11 cellular contexts compared by ENCODE assay signal in the genomic region with DNA sequence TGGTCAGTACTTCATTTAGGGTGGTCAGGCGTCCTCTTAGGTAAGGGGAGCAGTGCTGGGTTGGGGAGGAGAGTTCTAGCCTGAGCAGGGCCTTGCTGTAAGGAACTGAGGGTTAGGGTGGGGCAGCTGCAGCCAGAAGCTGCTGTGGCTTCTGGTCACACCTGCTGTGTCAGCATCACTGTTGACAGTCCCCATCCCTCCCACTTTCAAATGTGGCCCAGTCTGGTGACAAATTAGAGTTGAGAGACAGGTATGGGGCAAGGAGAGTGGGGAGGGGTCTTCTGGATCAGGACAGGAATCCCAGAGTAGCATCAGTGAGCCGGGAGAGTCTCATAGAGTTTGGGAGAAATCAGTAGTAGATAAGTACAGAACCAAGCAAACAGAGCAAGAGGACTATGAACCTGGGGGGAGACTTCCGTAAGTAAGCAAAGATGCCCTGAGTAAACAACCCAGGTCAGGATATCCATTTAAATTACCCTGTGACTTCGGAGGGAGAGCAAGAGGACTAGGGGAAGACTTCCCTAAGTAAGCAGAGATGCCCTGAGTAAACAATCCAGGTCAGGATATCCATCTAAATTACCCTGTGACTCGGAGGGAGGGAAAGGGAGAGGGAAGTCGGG. TPM values are rescaled to one million over a fixed set of nuclear protein-coding genes. Genes with fewer than 3 reads are reported as not detected.
DNase-seq lines count a peak whose midpoint lies in the region; ATAC-seq, FAIRE-seq and TF ChIP-seq lines count a peak whose summit lies in the region.
"Had no signal": no experiment of that assay in that cellular context is flagged by ENCODE, and none has a peak within 500 bp of the region (broad histone marks: within the 10 kb centered on the region; RNA-seq: fewer than 3 reads in every experiment).

No MANE protein-coding gene starts in this region.

- no peak overlapping the region for H2BK120ac ChIP-seq in H9 (ENCODE audit: low read depth, low read length, poor library complexity, severe bottlenecking)

- H3K4me1 Mint-ChIP-seq in H9: peaks cover 13 to 16% of the 10 kb centered on the region in 2 experiments
- peaks cover 26% of the 10 kb centered on the region for H3K4me1 Mint-ChIP-seq in activated T-helper 1 cell treated with anti-CD3 and anti-CD28 coated beads, Interleukin-12 subunit alpha, Interleukin-12 subunit beta, Interleukin-2, Interleukin-4 antibody, amounts not matched to agents 30 ng/mL and 10 ng/mL and 1 ng/mL, durations not matched to agents 14 hours and 24 hours and 36 hours (ENCODE audit: low read depth)
- peaks cover 27% of the 10 kb centered on the region for H3K4me1 Mint-ChIP-seq in memory B cell

- no peak overlapping the region for H2BK12ac ChIP-seq in H9 (ENCODE audit: insufficient read length, low read depth, low read length)

- intact Hi-C loops in activated T-helper 1 cell treated with anti-CD3 and anti-CD28 coated beads, Interleukin-12 subunit alpha, Interleukin-12 subunit beta, Interleukin-2, Interleukin-4 antibody, amounts not matched to agents 30 ng/mL and 10 ng/mL and 1 ng/mL, durations not matched to agents 14 hours and 24 hours and 36 hours (cut with micrococcal nuclease): no loop called here

- H3K27me3 Mint-ChIP-seq in H9 (ENCODE audit: low read depth) (no peaks in the 10 kb centered on the region), memory B cell (no peaks in the 10 kb centered on the region)
- H3K27me3 Mint-ChIP-seq in activated T-helper 1 cell treated with anti-CD3 and anti-CD28 coated beads, Interleukin-12 subunit alpha, Interleukin-12 subunit beta, Interleukin-2, Interleukin-4 antibody, amounts not matched to agents 30 ng/mL and 10 ng/mL and 1 ng/mL, durations not matched to agents 14 hours and 24 hours and 36 hours (ENCODE audit: insufficient read depth): no peaks in the 10 kb centered on the region

- no peak overlapping the region for H3K4me3 Mint-ChIP-seq in H9
- H3K4me3 Mint-ChIP-seq in activated T-helper 1 cell treated with anti-CD3 and anti-CD28 coated beads, Interleukin-12 subunit alpha, Interleukin-12 subunit beta, Interleukin-2, Interleukin-4 antibody, amounts not matched to agents 30 ng/mL and 10 ng/mL and 1 ng/mL, durations not matched to agents 14 hours and 24 hours and 36 hours: no peak overlapping the region
- H3K4me3 Mint-ChIP-seq in memory B cell: no peak overlapping the region

- H3K23me2 ChIP-seq in H9 (ENCODE audit: insufficient read length, low read depth, low read length, poor library complexity, severe bottlenecking): no peaks in the 10 kb centered on the region

- no peak overlapping the region; the same call in 2 of the 3 replicates for H3K4me3 ChIP-seq in A549
- H3K4me3 ChIP-seq: heart left ventricle had no signal

- 0% methylated on average over 6 of the region's 6 CpGs for WGBS in A549 (ENCODE audit: missing lambda C conversion rate)
- WGBS in H9 (ENCODE audit: extremely low coverage, insufficient read length, low lambda C conversion rate): no CpG with 5 or more reads among the region's 6 CpGs

- H3K79me2 ChIP-seq in H9 (ENCODE audit: insufficient read depth, low read length): no peaks in the 10 kb centered on the region

- H3K4me1 ChIP-seq in A549: peaks cover 35% of the 10 kb centered on the region
- H3K4me1 ChIP-seq in H9 (ENCODE audit: insufficient read depth, low read length): no peaks in the 10 kb centered on the region

- H3K36me3 Mint-ChIP-seq in H9 (ENCODE audit: insufficient read depth in 1 of 3, low read depth in 3 of 3) (peaks cover 11 to 45% (median 28%) of the 10 kb centered on the region in 3 experiments; a peak in 6 of 7 replicates), memory B cell (peaks cover 14% of the 10 kb centered on the region)
- H3K36me3 Mint-ChIP-seq in activated T-helper 1 cell treated with anti-CD3 and anti-CD28 coated beads, Interleukin-12 subunit alpha, Interleukin-12 subunit beta, Interleukin-2, Interleukin-4 antibody, amounts not matched to agents 30 ng/mL and 10 ng/mL and 1 ng/mL, durations not matched to agents 14 hours and 24 hours and 36 hours (ENCODE audit: low read depth): peaks cover 21% of the 10 kb centered on the region

- TF ChIP-seq EP300 in A549 (IDR thresholded peaks at IDR 0.05): no peak

- peak; percentile 13 to 86 for DNase-seq in A549 (ENCODE audit: low read depth in 1 of 2, low spot score in 1 of 2)
- DNase-seq in H9: no peak
- DNase-seq in activated T-helper 1 cell treated with anti-CD3 and anti-CD28 coated beads, Interleukin-12 subunit alpha, Interleukin-12 subunit beta, Interleukin-2, Interleukin-4 antibody, amounts not matched to agents 30 ng/mL and 10 ng/mL and 1 ng/mL, durations not matched to agents 14 hours and 24 hours and 36 hours (ENCODE audit: low spot score): no peak
- DNase-seq in memory B cell (ENCODE audit: low spot score in 2 of 2): no peak
- DNase-seq in hippocampal formation (lab: John Stamatoyannopoulos, UW): no peak
- DNase-seq in urothelium cell line (ENCODE audit: low spot score): no peak
- DNase-seq in activated CD4-positive, CD25-positive, alpha-beta regulatory T cell treated with anti-CD3 and anti-CD28 coated beads, Interleukin-2, amount 50 U/mL, for 72 hours: no peak
- DNase-seq: activated effector memory CD4-positive, alpha-beta T cell treated with Interleukin-2 at 50 U/mL for 16 hours; NCI-H146 had no signal

- no peak overlapping the region for H3K14ac ChIP-seq in H9 (ENCODE audit: insufficient read depth, low read length)

- CTCF ChIA-PET in A549 (lab: Yijun Ruan, JAX): interaction anchor here (0.6 to 0.7 kb wide), 2 partner anchors 46 to 145 kb away, joined by 3 read pairs; partner anchors contain the start of gene HDAC10

- H3K23ac ChIP-seq in H9 (ENCODE audit: insufficient read length, low read depth, low read length): no peak overlapping the region

- H3K9me3 Mint-ChIP-seq in H9 (no peaks in the 10 kb centered on the region), memory B cell (no peaks in the 10 kb centered on the region)
- H3K9me3 Mint-ChIP-seq in activated T-helper 1 cell treated with anti-CD3 and anti-CD28 coated beads, Interleukin-12 subunit alpha, Interleukin-12 subunit beta, Interleukin-2, Interleukin-4 antibody, amounts not matched to agents 30 ng/mL and 10 ng/mL and 1 ng/mL, durations not matched to agents 14 hours and 24 hours and 36 hours: no peaks in the 10 kb centered on the region

- TF ChIP-seq RAD21 in A549 (conservative IDR thresholded peaks at IDR 0.05 in 1 of 2, IDR thresholded peaks at IDR 0.05 in 1 of 2): no peak

- no peak overlapping the region for H2BK15ac ChIP-seq in H9 (ENCODE audit: low read depth, low read length)

- H3K9me3 ChIP-seq in A549: no peaks in the 10 kb centered on the region
- H3K9me3 ChIP-seq in H9 (ENCODE audit: control insufficient read depth, low read depth, low read length): no peaks in the 10 kb centered on the region
- H3K9me3 ChIP-seq: heart left ventricle had no signal

- H3K9ac ChIP-seq in H9 (ENCODE audit: extremely low read depth, insufficient read length, low read length): no peak overlapping the region

- no peak overlapping the region for H3K56ac ChIP-seq in H9 (ENCODE audit: insufficient read length, low read depth, low read length)

- no peak overlapping the region for H2AK5ac ChIP-seq in H9 (ENCODE audit: insufficient read length, low read length)

- no peak overlapping the region for H2AFZ ChIP-seq in H9 (ENCODE audit: low read length)

- no peak overlapping the region for H2BK20ac ChIP-seq in H9 (ENCODE audit: low read depth, low read length, poor library complexity, severe bottlenecking)

- ATAC-seq in A549 (peak; percentile 69 to 88), memory B cell (ENCODE audit: low read depth) (no peak), GM18861 (IDR thresholded peaks at IDR 0.05; ENCODE audit: unreplicated experiment) (no peak)
- ATAC-seq: heart left ventricle had no signal

- no peak overlapping the region for H3K18ac ChIP-seq in H9 (ENCODE audit: insufficient read length, low read depth, low read length)

- TF ChIP-seq CTCF in A549 (IDR thresholded peaks at IDR 0.05) (no peak), H9 (conservative IDR thresholded peaks at IDR 0.05) (no peak)

- POLR2A ChIA-PET in A549 (lab: Yijun Ruan, JAX): no interaction called here

- no peaks in the 10 kb centered on the region for H3K27me3 ChIP-seq in H9 (ENCODE audit: insufficient read depth, low read length)
- H3K27me3 ChIP-seq: heart left ventricle had no signal

- peak overlapping the region; percentile 4 to 85 (median 65); a peak in 6 of 7 replicates for H3K27ac Mint-ChIP-seq in H9
- H3K27ac Mint-ChIP-seq in activated T-helper 1 cell treated with anti-CD3 and anti-CD28 coated beads, Interleukin-12 subunit alpha, Interleukin-12 subunit beta, Interleukin-2, Interleukin-4 antibody, amounts not matched to agents 30 ng/mL and 10 ng/mL and 1 ng/mL, durations not matched to agents 14 hours and 24 hours and 36 hours: peak overlapping the region; percentile 1
- peak overlapping the region; percentile 25 for H3K27ac Mint-ChIP-seq in memory B cell

- H3K4me2 ChIP-seq in A549: peak overlapping the region; percentile 84
- no peak overlapping the region for H3K4me2 ChIP-seq in H9 (ENCODE audit: insufficient read depth, insufficient read length, low read length)

- no peak overlapping the region for H3K4ac ChIP-seq in H9 (ENCODE audit: low read depth, low read length)

- no peak overlapping the region for H2BK5ac ChIP-seq in H9 (ENCODE audit: insufficient read length, low read length)

- no peak overlapping the region for H4K5ac ChIP-seq in H9 (ENCODE audit: insufficient read length, low read depth, low read length)

- no peak overlapping the region for H4K91ac ChIP-seq in H9 (ENCODE audit: insufficient read length, low read depth, low read length)

- H4K8ac ChIP-seq in H9 (replicated peaks; ENCODE audit: insufficient read length, low read depth, low read length): no peak overlapping the region

- TF ChIP-seq POLR2A in A549 (IDR thresholded peaks at IDR 0.05; ENCODE audit: low read length): no peak

- H4K20me1 ChIP-seq in H9 (ENCODE audit: control insufficient read depth, insufficient read depth, insufficient read length): no peaks in the 10 kb centered on the region

- peak overlapping the region; percentile 43 to 76; a peak in 4 of 6 replicates for H3K27ac ChIP-seq in A549
- H3K27ac ChIP-seq in H9 (ENCODE audit: insufficient read length, low read depth, low read length): no peak overlapping the region
- H3K27ac ChIP-seq: heart left ventricle had no signal

- FAIRE-seq in A549 (lab: Jason Lieb, UNC) (no peak), urothelium cell line (lab: Jason Lieb, UNC) (no peak)

- no peak overlapping the region for H3T11ph ChIP-seq in H9 (ENCODE audit: low read length)

- H3K79me1 ChIP-seq in H9 (ENCODE audit: insufficient read depth, low read depth, low read length, poor library complexity, severe bottlenecking): no peaks in the 10 kb centered on the region

RNA-seq across cellular contexts. Expression of gene PPP6R2, which starts 53.7 kb away (rescaled TPM):
- polyA plus RNA-seq in A549 (2011; rRNA removed): 9.5 and 9.6 TPM in 2 replicates
- polyA plus RNA-seq in A549 (2012; cell fraction: cytosol; rRNA removed): 10.9 and 13.1 TPM in 2 replicates
- polyA plus RNA-seq in A549 (2012; cell fraction: nucleus; rRNA removed): 54.7 and 59.5 TPM in 2 replicates
- polyA plus RNA-seq in A549 (2017; fragmentation: RNase III; extraction: RNeasy Plus Mini Kit Qiagen cat#74134 plus additional on column Dnase treatment): 13.2 to 15.1 TPM (median 14.7 TPM) in 3 replicates
- 12.9 and 13.4 TPM in 2 replicates for polyA minus RNA-seq in A549 (2011; rRNA and poly(A)+ RNA removed)
- 41.2 and 42.6 TPM in 2 replicates for total RNA-seq in H9 (2021)
- 46.0 and 48.5 TPM in 2 replicates for total RNA-seq in activated T-helper 1 cell treated with anti-CD3 and anti-CD28 coated beads, Interleukin-12 subunit alpha, Interleukin-12 subunit beta, Interleukin-2, Interleukin-4 antibody, amounts not matched to agents 30 ng/mL and 10 ng/mL and 1 ng/mL, durations not matched to agents 14 hours and 24 hours and 36 hours

Comparison
In these comparisons a context has a peak if more than half of its experiments do, and no peak if none do; other contexts are left out.
1. ATAC-seq: peak in A549 (2 of 2); none in memory B cell (single experiment) and GM18861 (single experiment).
2. DNase-seq: peak in A549 (2 of 2); none in H9 (single experiment), activated T-helper 1 cell treated with anti-CD3 and anti-CD28 coated beads, Interleukin-12 subunit alpha, Interleukin-12 subunit beta, Interleukin-2, Interleukin-4 antibody, amounts not matched to agents 30 ng/mL and 10 ng/mL and 1 ng/mL, durations not matched to agents 14 hours and 24 hours and 36 hours (single experiment), memory B cell (0 of 2), hippocampal formation (0 of 2), urothelium cell line (single experiment) and activated CD4-positive, CD25-positive, alpha-beta regulatory T cell treated with anti-CD3 and anti-CD28 coated beads, Interleukin-2, amount 50 U/mL, for 72 hours (single experiment).
3. H3K27ac Mint-ChIP-seq: peak in every context shown above with its lines; median percentile 65 in H9; 25 in memory B cell; 1 in activated T-helper 1 cell treated with anti-CD3 and anti-CD28 coated beads, Interleukin-12 subunit alpha, Interleukin-12 subunit beta, Interleukin-2, Interleukin-4 antibody, amounts not matched to agents 30 ng/mL and 10 ng/mL and 1 ng/mL, durations not matched to agents 14 hours and 24 hours and 36 hours.